In genomic region chr3:61925721-61926120, GRCh38 we compare ENCODE assay signal across 27 cellular contexts.
DNase-seq lines count a peak whose midpoint lies in the region; ATAC-seq and TF ChIP-seq lines count a peak whose summit lies in the region.
"Had no signal": no experiment of that assay in that cellular context is flagged by ENCODE, and none has a peak within 500 bp of the region (broad histone marks: within the 10 kb centered on the region; RNA-seq: fewer than 3 reads in every experiment).

No MANE protein-coding gene starts in this region.

- H3K27me3 ChIP-seq in heart right ventricle (no peaks in the 10 kb centered on the region), endodermal cell (ENCODE audit: control insufficient read depth, insufficient read depth, low read length, poor library complexity, severe bottlenecking) (no peaks in the 10 kb centered on the region), parathyroid adenoma (ENCODE audit: control insufficient read depth, insufficient read depth, low read length) (no peaks in the 10 kb centered on the region), aorta (ENCODE audit: control insufficient read depth in 1 of 2, insufficient read depth in 2 of 2, low read length in 1 of 2) (no peaks in the 10 kb centered on the region)
- H3K27me3 ChIP-seq: body of pancreas, dorsolateral prefrontal cortex had no signal

- ATAC-seq in heart right ventricle = no peak
- ATAC-seq in left cardiac atrium = no peak
- peak; percentile 49 for ATAC-seq in aorta (ENCODE audit: low FRiP score)
- ATAC-seq in GM18873 (IDR thresholded peaks at IDR 0.05; ENCODE audit: low FRiP score, unreplicated experiment) = no peak
- ATAC-seq: A549; activated naive CD8-positive, alpha-beta T cell treated with anti-CD3 and anti-CD28 coated beads, Interleukin-2, amount 50 U/mL, for 24 hours; body of pancreas; T-helper 17 cell had no signal

- no peak overlapping the region for H3K9ac ChIP-seq in endodermal cell (ENCODE audit: extremely low read depth, low read length, poor library complexity, severe bottlenecking)
- no peak overlapping the region for H3K9ac ChIP-seq in parathyroid adenoma

- POLR2A ChIA-PET in activated CD4-positive, alpha-beta memory T cell treated with anti-CD3 and anti-CD28 coated beads, Interleukin-2, amount 10 ng/mL, durations not matched to agents 7 days and 5 days (lab: Charles Lee) = no interaction called here

- H3K27me3 Mint-ChIP-seq in endodermal cell (ENCODE audit: insufficient read depth) = no peaks in the 10 kb centered on the region
- no peaks in the 10 kb centered on the region for H3K27me3 Mint-ChIP-seq in activated CD4-positive, alpha-beta memory T cell treated with anti-CD3 and anti-CD28 coated beads, Interleukin-2, amount 10 ng/mL, durations not matched to agents 7 days and 5 days
- H3K27me3 Mint-ChIP-seq: T-helper 17 cell had no signal

- CTCF ChIA-PET in activated CD4-positive, alpha-beta memory T cell treated with anti-CD3 and anti-CD28 coated beads, Interleukin-2, amount 10 ng/mL, durations not matched to agents 7 days and 5 days (lab: Charles Lee) = no interaction called here

- intact Hi-C loops in heart right ventricle (cut with DNase I) = loop anchor here in 5 of 10 donors (2.0 to 10.0 kb wide), 9 partner anchors 58 to 363 kb away; partner anchors contain the start of gene PTPRG (in 3 of the 5)
- intact Hi-C loops in left cardiac atrium (cut with DNase I) = loop anchor here in 1 of 2 donors (10.0 kb wide), 2 partner anchors 259 to 361 kb away; partner anchors contain the start of gene PTPRG
- intact Hi-C loops in aorta (cut with DNase I) = loop anchor here (5.0 to 10.0 kb wide), 2 partner anchors 51 to 363 kb away; partner anchors contain the start of gene PTPRG (in 2 of the 2)

- TF ChIP-seq CTCF in heart right ventricle (IDR thresholded peaks at IDR 0.05) (no peak), endodermal cell (conservative IDR thresholded peaks at IDR 0.05) (no peak), parathyroid adenoma (IDR thresholded peaks at IDR 0.05) (no peak)

- H3K4me2 ChIP-seq in parathyroid adenoma (ENCODE audit: low read length) = no peak overlapping the region
- H3K4me2 ChIP-seq: A549 had no signal

- no peaks in the 10 kb centered on the region for H3K36me3 Mint-ChIP-seq in endodermal cell (ENCODE audit: low read depth)
- no peaks in the 10 kb centered on the region for H3K36me3 Mint-ChIP-seq in activated CD4-positive, alpha-beta memory T cell treated with anti-CD3 and anti-CD28 coated beads, Interleukin-2, amount 10 ng/mL, durations not matched to agents 7 days and 5 days (ENCODE audit: low read depth)
- H3K36me3 Mint-ChIP-seq: activated CD4-positive, alpha-beta memory T cell treated with anti-CD3 and anti-CD28 coated beads for 36 hours; naive B cell had no signal

- H3K4me1 ChIP-seq in heart right ventricle (peaks cover 22 to 72% (median 53%) of the 10 kb centered on the region in 9 donors), endodermal cell (ENCODE audit: control insufficient read depth, insufficient read depth, low read length) (no peaks in the 10 kb centered on the region), parathyroid adenoma (peaks cover 24% of the 10 kb centered on the region), aorta (ENCODE audit: control insufficient read depth in 1 of 2, insufficient read depth in 2 of 2, low read length in 2 of 2) (peaks cover 11 to 19% of the 10 kb centered on the region in 2 donors)
- H3K4me1 ChIP-seq: A549, body of pancreas had no signal

- H3K79me2 ChIP-seq in parathyroid adenoma = peaks cover 16% of the 10 kb centered on the region

- peak overlapping the region in 8 of 10 donors; percentile 53 to 78 (median 66) for H3K27ac ChIP-seq in heart right ventricle
- H3K27ac ChIP-seq in endodermal cell (ENCODE audit: low read depth, low read length) = no peak overlapping the region
- H3K27ac ChIP-seq in parathyroid adenoma = peak overlapping the region; percentile 9
- H3K27ac ChIP-seq in aorta (ENCODE audit: low read depth in 1 of 2, low read length in 2 of 2) = peak overlapping the region; percentile 29 to 58
- H3K27ac ChIP-seq: A549, body of pancreas had no signal

- peak overlapping the region; percentile 64 for H3K27ac Mint-ChIP-seq in endodermal cell
- H3K27ac Mint-ChIP-seq in activated CD4-positive, alpha-beta memory T cell treated with anti-CD3 and anti-CD28 coated beads, Interleukin-2, amount 10 ng/mL, durations not matched to agents 7 days and 5 days = no peak overlapping the region
- H3K27ac Mint-ChIP-seq: activated CD4-positive, alpha-beta memory T cell treated with anti-CD3 and anti-CD28 coated beads for 36 hours; activated naive CD8-positive, alpha-beta T cell treated with anti-CD3 and anti-CD28 coated beads, Interleukin-2, amount 50 U/mL, for 24 hours; CD4-positive, alpha-beta T cell; stimulated activated naive CD8-positive, alpha-beta T cell treated with anti-CD3 and anti-CD28 coated beads, Interleukin-15, Interleukin-2, amounts not matched to agents 100 ng/mL and 50 ng/mL, for 24 hours; T-helper 17 cell had no signal

- DNase-seq in heart right ventricle = no peak
- DNase-seq in left cardiac atrium = no peak
- peak; percentile 47 for DNase-seq in endodermal cell
- peak in 1 of 2 donors; percentile 70 for DNase-seq in aorta
- no peak for DNase-seq in activated CD4-positive, alpha-beta memory T cell treated with anti-CD3 and anti-CD28 coated beads, Interleukin-2, amount 10 ng/mL, durations not matched to agents 7 days and 5 days
- no peak for DNase-seq in dedifferentiated amniotic fluid mesenchymal stem cell (ENCODE audit: extremely low spot score)
- DNase-seq: activated CD4-positive, alpha-beta memory T cell treated with anti-CD3 and anti-CD28 coated beads for 36 hours; activated CD4-positive, CD25-positive, alpha-beta regulatory T cell treated with anti-CD3 and anti-CD28 coated beads, Interleukin-2, amount 50 U/mL, for 72 hours; activated CD8-positive, alpha-beta memory T cell treated with anti-CD3 and anti-CD28 coated beads, Interleukin-2, amount 50 U/mL, for 4 hours; activated naive CD4-positive, alpha-beta T cell; activated naive CD8-positive, alpha-beta T cell treated with anti-CD3 and anti-CD28 coated beads, Interleukin-2, amount 50 U/mL, for 24 hours; body of pancreas; CD4-positive, alpha-beta T cell; dorsolateral prefrontal cortex; GOT3; KBM-7; naive B cell; NCI-H1105; NCI-H2029; NCI-H524 treated with DMSO at 0.1 percent for 48 hours; NK-92 treated with Interleukin-12 subunit alpha and Interleukin-12 subunit beta, amount 100 ng/mL, for 24 hours; stimulated activated CD8-positive, alpha-beta memory T cell treated with anti-CD3 and anti-CD28 coated beads, Interleukin-4, amount 100 ng/mL, for 48 hours; T-helper 17 cell had no signal

- 70 to 71% methylated on average over 5 of the region's 5 CpGs for WGBS in heart right ventricle, 2 donors
- WGBS in endodermal cell (ENCODE audit: insufficient coverage in 1 of 2, insufficient read length in 1 of 2), 2 experiments = 88 to 100% methylated on average over 3 to 5 of the region's 5 CpGs
- WGBS in aorta, 2 donors = 7 to 19% methylated on average over 5 of the region's 5 CpGs

- H3K9me3 Mint-ChIP-seq in endodermal cell = no peaks in the 10 kb centered on the region
- no peaks in the 10 kb centered on the region for H3K9me3 Mint-ChIP-seq in activated CD4-positive, alpha-beta memory T cell treated with anti-CD3 and anti-CD28 coated beads, Interleukin-2, amount 10 ng/mL, durations not matched to agents 7 days and 5 days
- H3K9me3 Mint-ChIP-seq: activated CD4-positive, alpha-beta memory T cell treated with anti-CD3 and anti-CD28 coated beads for 36 hours; activated naive CD8-positive, alpha-beta T cell treated with anti-CD3 and anti-CD28 coated beads, Interleukin-2, amount 50 U/mL, for 24 hours; CD4-positive, alpha-beta T cell had no signal

- H3K4me3 Mint-ChIP-seq in endodermal cell = no peak overlapping the region
- no peak overlapping the region for H3K4me3 Mint-ChIP-seq in activated CD4-positive, alpha-beta memory T cell treated with anti-CD3 and anti-CD28 coated beads, Interleukin-2, amount 10 ng/mL, durations not matched to agents 7 days and 5 days
- H3K4me3 Mint-ChIP-seq: activated CD4-positive, alpha-beta memory T cell treated with anti-CD3 and anti-CD28 coated beads for 36 hours; activated naive CD8-positive, alpha-beta T cell treated with anti-CD3 and anti-CD28 coated beads, Interleukin-2, amount 50 U/mL, for 24 hours; CD4-positive, alpha-beta T cell; naive B cell; stimulated activated naive CD8-positive, alpha-beta T cell treated with anti-CD3 and anti-CD28 coated beads, Interleukin-15, Interleukin-2, amounts not matched to agents 100 ng/mL and 50 ng/mL, for 24 hours; T-helper 17 cell had no signal

- H3K36me3 ChIP-seq in heart right ventricle = no peaks in the 10 kb centered on the region
- no peaks in the 10 kb centered on the region for H3K36me3 ChIP-seq in endodermal cell (ENCODE audit: control insufficient read depth, insufficient read depth, low read length)
- no peaks in the 10 kb centered on the region for H3K36me3 ChIP-seq in parathyroid adenoma (ENCODE audit: control insufficient read depth, insufficient read depth, low read length)
- H3K36me3 ChIP-seq in aorta (ENCODE audit: control insufficient read depth in 1 of 2, insufficient read depth in 2 of 2, low read length in 1 of 2) = no peaks in the 10 kb centered on the region

- H3K4me3 ChIP-seq in heart right ventricle (no peak overlapping the region), endodermal cell (ENCODE audit: low read length) (no peak overlapping the region), parathyroid adenoma (ENCODE audit: low read depth, low read length) (no peak overlapping the region), aorta (ENCODE audit: low read length in 2 of 2) (no peak overlapping the region)
- H3K4me3 ChIP-seq: A549, body of pancreas, dorsolateral prefrontal cortex had no signal

- H3K9me3 ChIP-seq in heart right ventricle = no peaks in the 10 kb centered on the region
- H3K9me3 ChIP-seq in endodermal cell (ENCODE audit: control insufficient read depth, low read length) = no peaks in the 10 kb centered on the region
- no peaks in the 10 kb centered on the region for H3K9me3 ChIP-seq in parathyroid adenoma (ENCODE audit: control insufficient read depth, low read length)
- H3K9me3 ChIP-seq in aorta (ENCODE audit: control insufficient read depth, low read length) = no peaks in the 10 kb centered on the region
- H3K9me3 ChIP-seq: A549, body of pancreas had no signal

- H2AFZ ChIP-seq in parathyroid adenoma = no peak overlapping the region

- H3K4me1 Mint-ChIP-seq in endodermal cell = peaks cover 20% of the 10 kb centered on the region
- no peaks in the 10 kb centered on the region for H3K4me1 Mint-ChIP-seq in activated CD4-positive, alpha-beta memory T cell treated with anti-CD3 and anti-CD28 coated beads, Interleukin-2, amount 10 ng/mL, durations not matched to agents 7 days and 5 days
- H3K4me1 Mint-ChIP-seq: activated naive CD8-positive, alpha-beta T cell treated with anti-CD3 and anti-CD28 coated beads, Interleukin-2, amount 50 U/mL, for 24 hours; naive B cell; T-helper 17 cell had no signal
